Comparison of ENCODE assay signal across 1 cellular context in genomic region chr5:169650701-169651331, GRCh38.
TF ChIP-seq lines count a peak whose summit lies in the region.

No MANE protein-coding gene starts in this region.

TF ChIP-seq in GM23338, 12 proteins besides CTCF, POLR2A, EP300 and RAD21 (continued from another document):
- TF ChIP-seq ETS1 (IDR thresholded peaks at IDR 0.05) (no peak), EZH2 (IDR thresholded peaks at IDR 0.05; ENCODE audit: low read depth, unreplicated experiment) (no peak), REST (IDR thresholded peaks at IDR 0.05; ENCODE audit: unreplicated experiment) (no peak), ZNF114 (CRISPR knock-in tag; IDR thresholded peaks at IDR 0.05) (no peak)
